ENCODE assay signal across 21 cellular contexts in genomic region chr19:34454685-34455084, GRCh38.
"Had no signal": no experiment of that assay in that cellular context is flagged by ENCODE, and none has a peak within 500 bp of the region (broad histone marks: within the 10 kb centered on the region; RNA-seq: fewer than 3 reads in every experiment).

No MANE protein-coding gene starts in this region.

- H3K4me1 Mint-ChIP-seq: nephron progenitor cell had no signal

- H3K4me3 ChIP-seq: colonic mucosa, lung, spleen, testis had no signal

- H3K4me1 ChIP-seq: colonic mucosa, foreskin keratinocyte, spleen, testis had no signal

- H3K27ac ChIP-seq: colonic mucosa, foreskin keratinocyte, spleen, testis had no signal

- H3K27ac Mint-ChIP-seq: endodermal cell; nephron progenitor cell; stimulated activated naive B cell treated with anti-CD40 and anti-IgM and Interleukin-4, amounts not matched to agents 10 μg/mL and 1 μg/mL and 100 μg/mL, for 72 hours; stimulated activated naive CD8-positive, alpha-beta T cell treated with anti-CD3 and anti-CD28 coated beads, Interleukin-15, amount 100 ng/mL, for 72 hours had no signal

- ATAC-seq: foreskin keratinocyte; left cardiac atrium; left ventricle myocardium superior; sciatic nerve; stimulated activated naive B cell treated with anti-CD40 and anti-IgM and Interleukin-4, amounts not matched to agents 10 μg/mL and 1 μg/mL and 100 μg/mL, for 72 hours; stimulated activated naive CD8-positive, alpha-beta T cell treated with anti-CD3 and anti-CD28 coated beads, Interleukin-15, amount 100 ng/mL, for 72 hours had no signal

- H3K4me3 Mint-ChIP-seq: endodermal cell; nephron progenitor cell; stimulated activated naive B cell treated with anti-CD40 and anti-IgM and Interleukin-4, amounts not matched to agents 10 μg/mL and 1 μg/mL and 100 μg/mL, for 72 hours; stimulated activated naive CD8-positive, alpha-beta T cell treated with anti-CD3 and anti-CD28 coated beads, Interleukin-15, amount 100 ng/mL, for 72 hours had no signal

- DNase-seq: colonic mucosa; effector CD4-positive, alpha-beta T cell; endodermal cell; erythroblast; foreskin keratinocyte; kidney; left cardiac atrium; left ventricle myocardium superior; mesenchymal stem cell; midbrain; nephron progenitor cell; spleen; stimulated activated CD4-positive, alpha-beta T cell treated with anti-CD3 and anti-CD28 coated beads, Interleukin-15, amount 100 ng/mL, for 24 hours; stimulated activated CD4-positive, alpha-beta T cell treated with anti-CD3 and anti-CD28 coated beads, Interleukin-1b, Interleukin-23, amount 100 ng/mL, for 48 hours; stimulated activated CD4-positive, alpha-beta T cell treated with anti-CD3 and anti-CD28 coated beads, Interleukin-4, amount 100 ng/mL, for 24 hours; stimulated activated naive B cell treated with anti-CD40 and anti-IgM and Interleukin-4, amounts not matched to agents 10 μg/mL and 1 μg/mL and 100 μg/mL, for 72 hours; stimulated activated naive CD8-positive, alpha-beta T cell treated with anti-CD3 and anti-CD28 coated beads, Interleukin-15, amount 100 ng/mL, for 72 hours; testis; trophoblast cell had no signal

- H3K9me3 ChIP-seq: colonic mucosa, spleen, testis had no signal

- H3K27me3 ChIP-seq: colonic mucosa, foreskin keratinocyte, spleen, testis had no signal

- H3K9me3 Mint-ChIP-seq: endodermal cell; nephron progenitor cell; stimulated activated naive B cell treated with anti-CD40 and anti-IgM and Interleukin-4, amounts not matched to agents 10 μg/mL and 1 μg/mL and 100 μg/mL, for 72 hours; stimulated activated naive CD8-positive, alpha-beta T cell treated with anti-CD3 and anti-CD28 coated beads, Interleukin-15, amount 100 ng/mL, for 72 hours had no signal

- H3K27me3 Mint-ChIP-seq: stimulated activated naive B cell treated with anti-CD40 and anti-IgM and Interleukin-4, amounts not matched to agents 10 μg/mL and 1 μg/mL and 100 μg/mL, for 72 hours; stimulated activated naive CD8-positive, alpha-beta T cell treated with anti-CD3 and anti-CD28 coated beads, Interleukin-15, amount 100 ng/mL, for 72 hours had no signal
